In the genomic region with DNA sequence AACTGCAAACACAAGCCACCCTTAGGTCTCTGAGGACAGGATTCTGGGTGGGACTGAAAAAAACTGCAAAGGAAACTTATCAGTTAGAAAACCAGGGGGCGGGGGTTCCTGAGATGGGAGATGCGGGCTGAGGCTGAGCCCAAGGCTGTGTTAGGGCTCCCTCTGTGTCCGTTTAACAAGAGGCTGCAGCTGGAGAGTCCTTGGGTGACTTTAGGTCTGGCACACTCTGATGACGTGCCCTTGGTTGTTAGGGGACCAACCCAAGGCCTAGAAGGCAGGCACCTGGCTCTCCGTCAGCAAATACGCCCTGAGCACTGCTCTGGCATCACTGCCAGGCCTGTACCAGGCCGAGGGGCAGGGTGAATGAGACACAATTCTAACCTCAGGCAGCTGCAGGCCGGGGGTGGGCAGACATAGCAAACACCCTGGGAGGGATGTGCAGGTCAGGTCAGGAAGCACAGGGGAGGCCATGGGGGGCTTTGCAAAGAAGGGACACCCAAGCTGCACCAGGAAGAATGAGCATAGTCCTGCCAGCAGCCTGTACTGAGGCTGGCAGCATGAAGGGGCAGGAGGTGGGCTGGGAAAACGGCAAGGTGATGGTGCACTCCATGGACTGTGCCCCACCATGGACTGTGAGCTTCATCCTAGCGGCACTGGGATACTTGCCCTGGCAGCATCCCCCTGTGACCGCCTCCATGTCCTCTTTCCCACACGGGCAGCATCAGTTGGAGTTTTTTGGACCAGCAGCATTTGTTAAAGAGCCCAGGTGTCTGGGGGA, we compare ENCODE assay signal across 18 cellular contexts.
DNase-seq lines count a peak whose midpoint lies in the region; ATAC-seq and TF ChIP-seq lines count a peak whose summit lies in the region.
"Had no signal": no experiment of that assay in that cellular context is flagged by ENCODE, and none has a peak within 500 bp of the region (broad histone marks: within the 10 kb centered on the region; RNA-seq: fewer than 3 reads in every experiment).

No MANE protein-coding gene starts in this region.

- no peak overlapping the region for H3K9ac ChIP-seq in BLaER1
- H3K9ac ChIP-seq: parathyroid adenoma had no signal

- H3K4me1 Mint-ChIP-seq in WTC11 = no peaks in the 10 kb centered on the region

- no peak overlapping the region for H3K27ac Mint-ChIP-seq in WTC11
- H3K27ac Mint-ChIP-seq: activated CD8-positive, alpha-beta T cell treated with anti-CD3 and anti-CD28 coated beads, Interleukin-2, amount 10 ng/mL, durations not matched to agents 7 days and 5 days had no signal

- no peaks in the 10 kb centered on the region for H3K36me3 ChIP-seq in BLaER1
- H3K36me3 ChIP-seq in HEK293 (ENCODE audit: control insufficient read depth in 2 of 2, insufficient read depth in 1 of 2, low read length in 2 of 2) = no peaks in the 10 kb centered on the region
- H3K36me3 ChIP-seq: HAP-1, lower lobe of right lung had no signal

- no peaks in the 10 kb centered on the region for H3K9me3 ChIP-seq in BLaER1
- no peaks in the 10 kb centered on the region for H3K9me3 ChIP-seq in HEK293 (ENCODE audit: control insufficient read depth, insufficient read depth, low read depth, low read length)
- H3K9me3 ChIP-seq: HAP-1, lower lobe of right lung had no signal

- no peaks in the 10 kb centered on the region for H3K27me3 Mint-ChIP-seq in WTC11 (ENCODE audit: low read depth)

- H3K27me3 ChIP-seq in BLaER1 = no peaks in the 10 kb centered on the region

- no peaks in the 10 kb centered on the region for H3K9me3 Mint-ChIP-seq in WTC11
- H3K9me3 Mint-ChIP-seq: naive B cell had no signal

- H3K36me3 Mint-ChIP-seq in WTC11 = no peaks in the 10 kb centered on the region
- H3K36me3 Mint-ChIP-seq: naive B cell had no signal

- H3K4me1 ChIP-seq in BLaER1 = peaks cover 25% of the 10 kb centered on the region
- H3K4me1 ChIP-seq in HEK293 (ENCODE audit: control insufficient read depth, insufficient read depth, low read length) = no peaks in the 10 kb centered on the region
- H3K4me1 ChIP-seq: HAP-1, lower lobe of right lung, parathyroid adenoma had no signal

- H3K4me3 ChIP-seq in BLaER1 (no peak overlapping the region), HEK293 (ENCODE audit: low read depth, low read length) (no peak overlapping the region), foreskin fibroblast (ENCODE audit: low read depth in 1 of 2, low read length in 2 of 2) (no peak overlapping the region)
- H3K4me3 ChIP-seq: HAP-1, lower lobe of right lung had no signal

- ATAC-seq in WTC11 (peak; percentile 91), HG02588 (IDR thresholded peaks at IDR 0.05; ENCODE audit: unreplicated experiment) (no peak), SK-N-SH treated with all-trans-retinoic acid at 6 μM for 48 hours (no peak)
- ATAC-seq: activated CD8-positive, alpha-beta T cell treated with anti-CD3 and anti-CD28 coated beads, Interleukin-2, amount 10 ng/mL, durations not matched to agents 7 days and 5 days; lower lobe of right lung had no signal

- POLR2A ChIA-PET in HEK293 (lab: Yijun Ruan, JAX) = no interaction called here
- POLR2A ChIA-PET in WTC11 (lab: Charles Lee) = no interaction called here

- H3K27ac ChIP-seq in BLaER1 = peak overlapping the region; percentile 33; the same call in 1 of the 2 replicates
- H3K27ac ChIP-seq in HEK293 (ENCODE audit: extremely low read depth, low read depth, low read length) = no peak overlapping the region
- H3K27ac ChIP-seq: lower lobe of right lung, parathyroid adenoma had no signal

- TF ChIP-seq CTCF in HEK293 (tag by site-specific recombination; IDR thresholded peaks at IDR 0.05) (no peak), WTC11 (IDR thresholded peaks at IDR 0.05) (no peak), foreskin fibroblast (IDR thresholded peaks at IDR 0.05; ENCODE audit: low read depth, low read length) (no peak)

- no peak overlapping the region for H3K4me3 Mint-ChIP-seq in WTC11
- H3K4me3 Mint-ChIP-seq: activated CD8-positive, alpha-beta T cell treated with anti-CD3 and anti-CD28 coated beads, Interleukin-2, amount 10 ng/mL, durations not matched to agents 7 days and 5 days; naive B cell had no signal

- peak overlapping the region; percentile 69 for H3K4me2 ChIP-seq in BLaER1

- DNase-seq in WTC11 (ENCODE audit: low spot score) (peak; percentile 46), iPS-NIHi11 (ENCODE audit: low spot score) (peak; percentile 47), foreskin fibroblast (no peak)
- no peak for DNase-seq in stimulated activated CD4-positive, alpha-beta T cell treated with anti-CD3 and anti-CD28 coated beads, Interleukin-1b, Interleukin-23, amount 100 ng/mL, for 48 hours
- DNase-seq: activated CD8-positive, alpha-beta T cell treated with anti-CD3 and anti-CD28 coated beads, Interleukin-2, amount 10 ng/mL, durations not matched to agents 7 days and 5 days; activated effector memory CD4-positive, alpha-beta T cell treated with Interleukin-2 at 50 U/mL for 16 hours; Kasumi-1; lower lobe of right lung; naive B cell; NCI-H1417; NCI-H774; stimulated activated CD4-positive, alpha-beta T cell treated with anti-CD3 and anti-CD28 coated beads, Interleukin-4, amount 100 ng/mL, for 1 hour had no signal

- H4K20me1 ChIP-seq in BLaER1 = no peaks in the 10 kb centered on the region

- CTCF ChIA-PET in HEK293 (lab: Yijun Ruan, JAX) (interaction anchor here (0.6 kb wide), 1 partner anchor 80 kb away, joined by 4 read pairs; no protein-coding TSS in a partner anchor), WTC11 (lab: Charles Lee) (interaction anchor here (0.6 to 1.3 kb wide), 3 partner anchors 34 to 107 kb away, joined by 3 to 10 read pairs (median 6); no protein-coding TSS in a partner anchor)

TF ChIP-seq in HEK293, 187 proteins besides CTCF, POLR2A, EP300 and RAD21 (continues in another document):
- TF ChIP-seq, protein P1, sequence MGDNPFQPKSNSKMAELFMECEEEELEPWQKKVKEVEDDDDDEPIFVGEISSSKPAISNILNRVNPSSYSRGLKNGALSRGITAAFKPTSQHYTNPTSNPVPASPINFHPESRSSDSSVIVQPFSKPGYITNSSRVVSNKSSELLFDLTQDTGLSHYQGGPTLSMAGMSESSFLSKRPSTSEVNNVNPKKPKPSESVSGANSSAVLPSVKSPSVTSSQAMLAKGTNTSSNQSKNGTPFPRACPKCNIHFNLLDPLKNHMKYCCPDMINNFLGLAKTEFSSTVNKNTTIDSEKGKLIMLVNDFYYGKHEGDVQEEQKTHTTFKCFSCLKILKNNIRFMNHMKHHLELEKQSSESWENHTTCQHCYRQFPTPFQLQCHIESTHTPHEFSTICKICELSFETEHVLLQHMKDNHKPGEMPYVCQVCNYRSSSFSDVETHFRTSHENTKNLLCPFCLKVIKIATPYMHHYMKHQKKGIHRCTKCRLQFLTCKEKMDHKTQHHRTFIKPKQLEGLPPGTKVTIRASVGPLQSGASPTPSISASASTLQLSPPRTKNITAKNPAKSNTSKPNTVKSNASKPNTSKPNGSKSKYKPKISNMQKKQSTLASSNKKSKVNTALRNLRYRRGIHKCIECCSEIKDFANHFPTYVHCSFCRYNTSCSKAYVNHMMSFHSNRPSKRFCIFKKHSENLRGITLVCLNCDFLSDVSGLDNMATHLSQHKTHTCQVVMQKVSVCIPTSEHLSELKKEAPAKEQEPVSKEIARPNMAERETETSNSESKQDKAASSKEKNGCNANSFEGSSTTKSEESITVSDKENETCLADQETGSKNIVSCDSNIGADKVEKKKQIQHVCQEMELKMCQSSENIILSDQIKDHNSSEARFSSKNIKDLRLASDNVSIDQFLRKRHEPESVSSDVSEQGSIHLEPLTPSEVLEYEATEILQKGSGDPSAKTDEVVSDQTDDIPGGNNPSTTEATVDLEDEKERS (tag by site-specific recombination; IDR thresholded peaks at IDR 0.05) = no peak

TF ChIP-seq in WTC11, 78 proteins besides CTCF, POLR2A, EP300 and RAD21 (continues in another document):
- TF ChIP-seq ZNF317 (CRISPR knock-in tag; IDR thresholded peaks at IDR 0.05; ENCODE audit: borderline replicate concordance, low read depth) (no peak), OVOL2 (CRISPR knock-in tag; IDR thresholded peaks at IDR 0.05; ENCODE audit: borderline replicate concordance) (no peak), ZBTB21 (CRISPR knock-in tag; IDR thresholded peaks at IDR 0.05; ENCODE audit: borderline replicate concordance) (no peak)
- TF ChIP-seq, protein P2, sequence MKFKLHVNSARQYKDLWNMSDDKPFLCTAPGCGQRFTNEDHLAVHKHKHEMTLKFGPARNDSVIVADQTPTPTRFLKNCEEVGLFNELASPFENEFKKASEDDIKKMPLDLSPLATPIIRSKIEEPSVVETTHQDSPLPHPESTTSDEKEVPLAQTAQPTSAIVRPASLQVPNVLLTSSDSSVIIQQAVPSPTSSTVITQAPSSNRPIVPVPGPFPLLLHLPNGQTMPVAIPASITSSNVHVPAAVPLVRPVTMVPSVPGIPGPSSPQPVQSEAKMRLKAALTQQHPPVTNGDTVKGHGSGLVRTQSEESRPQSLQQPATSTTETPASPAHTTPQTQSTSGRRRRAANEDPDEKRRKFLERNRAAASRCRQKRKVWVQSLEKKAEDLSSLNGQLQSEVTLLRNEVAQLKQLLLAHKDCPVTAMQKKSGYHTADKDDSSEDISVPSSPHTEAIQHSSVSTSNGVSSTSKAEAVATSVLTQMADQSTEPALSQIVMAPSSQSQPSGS (CRISPR knock-in tag; IDR thresholded peaks at IDR 0.05; ENCODE audit: borderline replicate concordance, low read depth) = no peak

TF ChIP-seq in SK-N-SH treated with all-trans-retinoic acid at 6 μM for 48 hours, 23 proteins besides CTCF, POLR2A, EP300 and RAD21 (continues in another document):
- no peak for TF ChIP-seq ZNF565 (CRISPR knock-in tag; conservative IDR thresholded peaks at IDR 0.05; ENCODE audit: low read depth)
- no peak for TF ChIP-seq TCF4 (CRISPR knock-in tag; IDR thresholded peaks at IDR 0.05; ENCODE audit: borderline replicate concordance)
- TF ChIP-seq ZFP3 (CRISPR knock-in tag; IDR thresholded peaks at IDR 0.05) = no peak
- no peak for TF ChIP-seq OSR1 (CRISPR knock-in tag; IDR thresholded peaks at IDR 0.05)
- TF ChIP-seq, protein P3, sequence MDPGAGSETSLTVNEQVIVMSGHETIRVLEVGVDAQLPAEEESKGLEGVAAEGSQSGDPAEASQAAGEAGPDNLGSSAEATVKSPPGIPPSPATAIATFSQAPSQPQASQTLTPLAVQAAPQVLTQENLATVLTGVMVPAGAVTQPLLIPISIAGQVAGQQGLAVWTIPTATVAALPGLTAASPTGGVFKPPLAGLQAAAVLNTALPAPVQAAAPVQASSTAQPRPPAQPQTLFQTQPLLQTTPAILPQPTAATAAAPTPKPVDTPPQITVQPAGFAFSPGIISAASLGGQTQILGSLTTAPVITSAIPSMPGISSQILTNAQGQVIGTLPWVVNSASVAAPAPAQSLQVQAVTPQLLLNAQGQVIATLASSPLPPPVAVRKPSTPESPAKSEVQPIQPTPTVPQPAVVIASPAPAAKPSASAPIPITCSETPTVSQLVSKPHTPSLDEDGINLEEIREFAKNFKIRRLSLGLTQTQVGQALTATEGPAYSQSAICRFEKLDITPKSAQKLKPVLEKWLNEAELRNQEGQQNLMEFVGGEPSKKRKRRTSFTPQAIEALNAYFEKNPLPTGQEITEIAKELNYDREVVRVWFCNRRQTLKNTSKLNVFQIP (CRISPR knock-in tag; IDR thresholded peaks at IDR 0.05; ENCODE audit: borderline replicate concordance, low read depth) = no peak
- TF ChIP-seq CSDC2 (CRISPR knock-in tag; IDR thresholded peaks at IDR 0.05) = no peak
- no peak for TF ChIP-seq BACH2 (CRISPR knock-in tag; IDR thresholded peaks at IDR 0.05; ENCODE audit: borderline replicate concordance)

Comparison
In these comparisons a context has a peak if more than half of its experiments do, and no peak if none do; other contexts are left out.
1. DNase-seq: peak in WTC11 (single experiment) and iPS-NIHi11 (single experiment); none in stimulated activated CD4-positive, alpha-beta T cell treated with anti-CD3 and anti-CD28 coated beads, Interleukin-1b, Interleukin-23, amount 100 ng/mL, for 48 hours (single experiment) and foreskin fibroblast (0 of 2).